18 cellular contexts compared by ENCODE assay signal in the genomic region with DNA sequence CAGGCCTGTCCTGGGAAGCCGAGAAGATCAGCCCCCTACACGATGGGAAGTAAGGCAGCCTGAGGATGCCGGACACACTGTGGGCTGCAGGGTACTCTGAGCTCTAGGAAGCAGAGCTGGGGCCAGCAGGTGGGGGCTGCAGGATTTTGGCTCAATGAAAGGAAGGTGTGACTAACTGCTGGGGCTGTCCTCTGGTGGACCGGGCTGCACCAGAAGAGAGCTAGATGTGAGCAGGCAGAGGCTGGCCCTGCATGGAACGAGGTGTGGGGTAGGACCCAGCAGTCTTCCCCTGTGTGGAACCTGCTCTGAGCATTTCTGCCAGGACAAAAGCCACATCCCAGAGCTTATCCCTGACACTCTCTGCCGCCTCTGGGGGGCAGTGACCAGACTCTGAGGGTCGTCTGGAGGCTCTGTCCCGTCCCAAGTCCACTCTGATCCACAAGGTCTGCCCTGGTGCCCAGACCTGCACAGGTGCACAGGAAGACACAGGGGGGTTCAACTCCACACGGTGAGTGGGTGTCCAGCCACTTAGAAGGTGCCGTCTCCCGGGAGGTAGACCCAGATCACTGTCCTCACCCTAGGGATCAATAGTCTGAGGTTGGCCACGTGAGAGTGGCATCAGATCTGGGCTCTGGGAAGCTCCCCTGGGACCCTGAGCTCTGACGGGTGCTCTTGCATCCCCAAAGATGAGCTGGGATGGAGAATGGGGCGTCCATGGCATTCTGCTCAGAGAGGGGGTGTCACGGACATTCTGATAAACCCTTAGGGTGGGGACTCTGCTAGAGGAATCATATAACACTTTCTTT.
DNase-seq lines count a peak whose midpoint lies in the region; ATAC-seq and TF ChIP-seq lines count a peak whose summit lies in the region.
"Had no signal": no experiment of that assay in that cellular context is flagged by ENCODE, and none has a peak within 500 bp of the region (broad histone marks: within the 10 kb centered on the region; RNA-seq: fewer than 3 reads in every experiment).

No MANE protein-coding gene starts in this region.

- H3K4me1 ChIP-seq in right atrium auricular region = peaks cover 0 to 38% of the 10 kb centered on the region in 2 donors
- H3K4me1 ChIP-seq in mesenchymal stem cell (ENCODE audit: control insufficient read depth, insufficient read depth, low read depth, low read length) = no peaks in the 10 kb centered on the region
- H3K4me1 ChIP-seq in suprapubic skin = peaks cover 4% of the 10 kb centered on the region

- H4K8ac ChIP-seq in mesenchymal stem cell (ENCODE audit: low read length) = no peak overlapping the region

- no peak overlapping the region for H2BK12ac ChIP-seq in mesenchymal stem cell (ENCODE audit: low read length in 2 of 2)

- DNase-seq in cardiac septum (ENCODE audit: low spot score) (peak; percentile 54), right atrium auricular region (ENCODE audit: low spot score) (no peak), WERI-Rb-1 (no peak), mesenchymal stem cell (no peak), suprapubic skin (ENCODE audit: low spot score in 2 of 2) (peak; percentile 30 to 69), AG08396 (ENCODE audit: low spot score) (no peak)
- DNase-seq: Calu3, DMS79, GM23248, KBM-7, NCI-H1048, NCI-H146, NCI-H2081 treated with DMSO at 0.1 percent for 48 hours, NCI-H524 treated with DMSO at 0.1 percent for 48 hours, RPMI8226 had no signal

- H3K9me3 ChIP-seq in right atrium auricular region (no peaks in the 10 kb centered on the region), WERI-Rb-1 (ENCODE audit: severe bottlenecking) (no peaks in the 10 kb centered on the region), mesenchymal stem cell (ENCODE audit: control insufficient read depth, low read length) (no peaks in the 10 kb centered on the region), suprapubic skin (no peaks in the 10 kb centered on the region)

- H3K9ac ChIP-seq in mesenchymal stem cell (ENCODE audit: low read length) = no peak overlapping the region
- H3K9ac ChIP-seq: GM23248 had no signal

- H3K23ac ChIP-seq in mesenchymal stem cell (ENCODE audit: low read length in 2 of 2) = no peak overlapping the region

- no peak for TF ChIP-seq POLR2A in suprapubic skin (IDR thresholded peaks at IDR 0.05)

- H3K27me3 ChIP-seq in right atrium auricular region (no peaks in the 10 kb centered on the region), WERI-Rb-1 (ENCODE audit: insufficient read depth, low read depth, severe bottlenecking) (no peaks in the 10 kb centered on the region), mesenchymal stem cell (ENCODE audit: control insufficient read depth in 1 of 2, insufficient read depth in 1 of 2, low read length in 2 of 2) (peaks cover 13 to 37% of the 10 kb centered on the region in 2 experiments), suprapubic skin (no peaks in the 10 kb centered on the region)

- no peak for TF ChIP-seq EP300 in suprapubic skin (IDR thresholded peaks at IDR 0.05)

- TF ChIP-seq CTCF in right atrium auricular region (IDR thresholded peaks at IDR 0.05) (no peak), WERI-Rb-1 (IDR thresholded peaks at IDR 0.05; ENCODE audit: low read depth, low read length) (peak; percentile 30; the same call in 1 of the 2 replicates), suprapubic skin (IDR thresholded peaks at IDR 0.05) (no peak)

- ATAC-seq in GM19035 (IDR thresholded peaks at IDR 0.05; ENCODE audit: unreplicated experiment) (no peak), HG03442 (IDR thresholded peaks at IDR 0.05; ENCODE audit: unreplicated experiment) (no peak)

- intact Hi-C loops in cardiac septum (cut with DNase I) = loop anchor here (5.0 kb wide), 1 partner anchor 64 kb away; no protein-coding TSS in a partner anchor

- H2BK15ac ChIP-seq in mesenchymal stem cell (ENCODE audit: low read depth, poor library complexity, severe bottlenecking) = no peak overlapping the region

- H2BK5ac ChIP-seq in mesenchymal stem cell (ENCODE audit: low read depth, low read length, poor library complexity, severe bottlenecking) = no peak overlapping the region

- no peak overlapping the region for H3K4me2 ChIP-seq in mesenchymal stem cell (ENCODE audit: low read length, poor library complexity, severe bottlenecking)

- H3K4me3 ChIP-seq in right atrium auricular region (no peak overlapping the region), WERI-Rb-1 (ENCODE audit: low read depth, low read length) (no peak overlapping the region), mesenchymal stem cell (ENCODE audit: insufficient read depth in 1 of 2, low read depth in 1 of 2, low read length in 2 of 2) (no peak overlapping the region), suprapubic skin (no peak overlapping the region)
- H3K4me3 ChIP-seq: GM23248 had no signal

- H3K36me3 ChIP-seq in right atrium auricular region = no peaks in the 10 kb centered on the region
- H3K36me3 ChIP-seq in WERI-Rb-1 = no peaks in the 10 kb centered on the region
- no peaks in the 10 kb centered on the region for H3K36me3 ChIP-seq in mesenchymal stem cell (ENCODE audit: control insufficient read depth in 1 of 2, insufficient read depth in 2 of 2, low read depth in 1 of 2, low read length in 2 of 2)
- no peaks in the 10 kb centered on the region for H3K36me3 ChIP-seq in suprapubic skin

- no peak overlapping the region for H2BK120ac ChIP-seq in mesenchymal stem cell (ENCODE audit: low read depth, low read length)

- no peaks in the 10 kb centered on the region for H3K79me1 ChIP-seq in mesenchymal stem cell (replicated peaks; ENCODE audit: low read length, poor library complexity, severe bottlenecking)

- H3K27ac ChIP-seq in right atrium auricular region (no peak overlapping the region), WERI-Rb-1 (no peak overlapping the region), mesenchymal stem cell (ENCODE audit: low read length, poor library complexity, severe bottlenecking) (no peak overlapping the region), suprapubic skin (no peak overlapping the region)
- H3K27ac ChIP-seq: GM23248, HL-60 had no signal

- H3K14ac ChIP-seq in mesenchymal stem cell (ENCODE audit: low read length in 2 of 2) = no peak overlapping the region

- H3K18ac ChIP-seq in mesenchymal stem cell (ENCODE audit: low read depth in 1 of 2, low read length in 2 of 2) = no peak overlapping the region

- no peak overlapping the region for H2AK5ac ChIP-seq in mesenchymal stem cell (ENCODE audit: low read length, severe bottlenecking)

- H4K91ac ChIP-seq in mesenchymal stem cell (ENCODE audit: low read length) = peak overlapping the region; percentile 22

- H2AFZ ChIP-seq in mesenchymal stem cell (ENCODE audit: low read depth, low read length) = no peak overlapping the region
- H2AFZ ChIP-seq: GM23248 had no signal

- no peak overlapping the region for H3K4ac ChIP-seq in mesenchymal stem cell (ENCODE audit: low read depth in 1 of 2, low read length in 2 of 2)

- WGBS in mesenchymal stem cell = 79% methylated on average over 15 of the region's 15 CpGs
- WGBS in suprapubic skin = 83% methylated on average over 13 of the region's 15 CpGs

Comparison
In these comparisons a context has a peak if more than half of its experiments do, and no peak if none do; other contexts are left out.
1. DNase-seq: peak in cardiac septum (single experiment) and suprapubic skin (2 of 2); none in right atrium auricular region (single experiment), WERI-Rb-1 (single experiment), mesenchymal stem cell (single experiment) and AG08396 (single experiment).